In genomic region chrX:51496501-51497291, GRCh38 we compare ENCODE assay signal across 8 cellular contexts. TPM values are rescaled to one million over a fixed set of nuclear protein-coding genes. Genes with fewer than 3 reads are reported as not detected.
DNase-seq lines count a peak whose midpoint lies in the region; ATAC-seq and TF ChIP-seq lines count a peak whose summit lies in the region.

NUDT11 (minus strand) TSS chrX:51496592; CDS start chrX:51496444, 148 bp downstream.

- no peak for TF ChIP-seq CTCF in VCaP (conservative IDR thresholded peaks at IDR 0.05)
- no peak for TF ChIP-seq CTCF in choroid plexus epithelial cell (conservative IDR thresholded peaks at IDR 0.05; ENCODE audit: low read depth, low read length)
- TF ChIP-seq CTCF in right lobe of liver (IDR thresholded peaks at IDR 0.05), result no peak

- H3K36me3 ChIP-seq in right lobe of liver, result no peaks in the 10 kb centered on the region

- H3K27ac ChIP-seq in VCaP (peak within 1 kb of the TSS; percentile 53), right lobe of liver (no peak within 1 kb of the TSS)

- TF ChIP-seq POLR2A in right lobe of liver (IDR thresholded peaks at IDR 0.05), result no peak

- DNase-seq in ELR (ENCODE audit: low read depth) (peak; percentile 69), HT1080 (ENCODE audit: low read depth) (peak; percentile 62), choroid plexus epithelial cell (ENCODE audit: low read depth) (peak; percentile 69), right lobe of liver (peak; percentile 41 to 60 (median 52)), NAMALWA (ENCODE audit: low spot score) (no peak), GM19240 (ENCODE audit: insufficient read length, low spot score) (no peak)
- peak in 2 of 3 experiments; percentile 24 to 47 for DNase-seq in stimulated activated CD4-positive, alpha-beta T cell treated with anti-CD3 and anti-CD28 coated beads, TNF-alpha, amount 100 ng/mL, for 24 hours (ENCODE audit: low read depth in 3 of 3)

- H3K4me3 ChIP-seq in choroid plexus epithelial cell (ENCODE audit: low read depth, low read length), result peak within 1 kb of the TSS; percentile 64
- H3K4me3 ChIP-seq in right lobe of liver, result peak within 1 kb of the TSS; percentile 29 to 44 (median 33)

- H3K27me3 ChIP-seq in right lobe of liver, result peaks cover 4 to 13% of the 10 kb centered on the region in 2 donors

- WGBS in right lobe of liver (ENCODE audit: insufficient coverage, low coverage, low lambda C conversion rate, missing lambda C conversion rate), result 45% methylated on average over 9 of the region's 96 CpGs

- no peaks in the 10 kb centered on the region for H3K4me1 ChIP-seq in right lobe of liver

- no peaks in the 10 kb centered on the region for H3K9me3 ChIP-seq in right lobe of liver

- peak; percentile 66 to 90 (median 82) for ATAC-seq in right lobe of liver

- intact Hi-C loops in right lobe of liver (cut with DNase I), result no loop called here

RNA-seq across cellular contexts. Expression of gene NUDT11, which starts in this region (rescaled TPM):
- 6.4 and 6.8 TPM in 2 replicates for total RNA-seq in HT1080 (2014; rRNA removed; shearing (Covaris generic))
- polyA plus RNA-seq in HT1080 (2015; cell fraction: cytosol; rRNA removed), result 5.1 and 6.3 TPM in 2 replicates
- 2.8 and 3.5 TPM in 2 replicates for polyA plus RNA-seq in HT1080 (2015; cell fraction: nucleus; rRNA removed)
- total RNA-seq in right lobe of liver, result not detected

Comparison
In these comparisons a context has a peak if more than half of its experiments do, and no peak if none do; other contexts are left out.
1. Peak in DNase-seq, ATAC-seq and H3K4me3 ChIP-seq in right lobe of liver; RNA of the gene not detected or under 1 TPM.
2. DNase-seq: peak in ELR (single experiment), HT1080 (single experiment), choroid plexus epithelial cell (single experiment) and stimulated activated CD4-positive, alpha-beta T cell treated with anti-CD3 and anti-CD28 coated beads, TNF-alpha, amount 100 ng/mL, for 24 hours (2 of 3); none in NAMALWA (single experiment) and GM19240 (single experiment).